In the genomic region with DNA sequence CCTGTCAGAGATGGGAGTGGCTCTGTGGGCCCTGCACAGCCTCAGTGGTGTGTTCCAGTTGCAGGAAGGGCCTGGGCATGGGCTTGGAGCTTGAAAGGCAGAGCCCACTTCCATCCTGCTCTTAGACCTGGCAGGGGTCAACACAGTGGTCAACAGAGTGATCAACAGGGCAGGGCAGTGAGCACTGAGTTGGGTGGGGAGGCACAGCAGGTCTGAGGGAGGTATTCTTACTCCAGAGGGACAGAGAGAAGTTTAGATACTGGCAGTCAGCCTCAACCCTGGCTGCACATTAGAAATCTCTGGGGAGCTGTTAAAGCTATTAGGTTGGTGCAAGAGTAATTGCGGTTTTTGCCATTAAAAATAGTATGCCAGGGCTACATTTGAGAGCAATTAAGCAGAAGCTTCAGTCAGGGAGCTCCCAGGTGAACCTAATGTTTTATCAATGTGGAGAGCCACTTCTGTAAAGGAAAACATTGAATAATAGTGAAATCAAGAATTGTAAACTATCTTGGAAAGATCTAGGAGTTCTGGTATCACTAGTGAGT, we compare ENCODE assay signal across 1 cellular context.
TF ChIP-seq lines count a peak whose summit lies in the region.

No MANE protein-coding gene starts in this region.

TF ChIP-seq in WTC11, 78 proteins besides CTCF, POLR2A, EP300 and RAD21 (continued from another document):
- TF ChIP-seq, protein P1, sequence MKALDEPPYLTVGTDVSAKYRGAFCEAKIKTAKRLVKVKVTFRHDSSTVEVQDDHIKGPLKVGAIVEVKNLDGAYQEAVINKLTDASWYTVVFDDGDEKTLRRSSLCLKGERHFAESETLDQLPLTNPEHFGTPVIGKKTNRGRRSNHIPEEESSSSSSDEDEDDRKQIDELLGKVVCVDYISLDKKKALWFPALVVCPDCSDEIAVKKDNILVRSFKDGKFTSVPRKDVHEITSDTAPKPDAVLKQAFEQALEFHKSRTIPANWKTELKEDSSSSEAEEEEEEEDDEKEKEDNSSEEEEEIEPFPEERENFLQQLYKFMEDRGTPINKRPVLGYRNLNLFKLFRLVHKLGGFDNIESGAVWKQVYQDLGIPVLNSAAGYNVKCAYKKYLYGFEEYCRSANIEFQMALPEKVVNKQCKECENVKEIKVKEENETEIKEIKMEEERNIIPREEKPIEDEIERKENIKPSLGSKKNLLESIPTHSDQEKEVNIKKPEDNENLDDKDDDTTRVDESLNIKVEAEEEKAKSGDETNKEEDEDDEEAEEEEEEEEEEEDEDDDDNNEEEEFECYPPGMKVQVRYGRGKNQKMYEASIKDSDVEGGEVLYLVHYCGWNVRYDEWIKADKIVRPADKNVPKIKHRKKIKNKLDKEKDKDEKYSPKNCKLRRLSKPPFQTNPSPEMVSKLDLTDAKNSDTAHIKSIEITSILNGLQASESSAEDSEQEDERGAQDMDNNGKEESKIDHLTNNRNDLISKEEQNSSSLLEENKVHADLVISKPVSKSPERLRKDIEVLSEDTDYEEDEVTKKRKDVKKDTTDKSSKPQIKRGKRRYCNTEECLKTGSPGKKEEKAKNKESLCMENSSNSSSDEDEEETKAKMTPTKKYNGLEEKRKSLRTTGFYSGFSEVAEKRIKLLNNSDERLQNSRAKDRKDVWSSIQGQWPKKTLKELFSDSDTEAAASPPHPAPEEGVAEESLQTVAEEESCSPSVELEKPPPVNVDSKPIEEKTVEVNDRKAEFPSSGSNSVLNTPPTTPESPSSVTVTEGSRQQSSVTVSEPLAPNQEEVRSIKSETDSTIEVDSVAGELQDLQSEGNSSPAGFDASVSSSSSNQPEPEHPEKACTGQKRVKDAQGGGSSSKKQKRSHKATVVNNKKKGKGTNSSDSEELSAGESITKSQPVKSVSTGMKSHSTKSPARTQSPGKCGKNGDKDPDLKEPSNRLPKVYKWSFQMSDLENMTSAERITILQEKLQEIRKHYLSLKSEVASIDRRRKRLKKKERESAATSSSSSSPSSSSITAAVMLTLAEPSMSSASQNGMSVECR (CRISPR knock-in tag; IDR thresholded peaks at IDR 0.05; ENCODE audit: borderline replicate concordance): no peak
- TF ChIP-seq NR2C2 (CRISPR knock-in tag; IDR thresholded peaks at IDR 0.05): no peak
- TF ChIP-seq, protein P2, sequence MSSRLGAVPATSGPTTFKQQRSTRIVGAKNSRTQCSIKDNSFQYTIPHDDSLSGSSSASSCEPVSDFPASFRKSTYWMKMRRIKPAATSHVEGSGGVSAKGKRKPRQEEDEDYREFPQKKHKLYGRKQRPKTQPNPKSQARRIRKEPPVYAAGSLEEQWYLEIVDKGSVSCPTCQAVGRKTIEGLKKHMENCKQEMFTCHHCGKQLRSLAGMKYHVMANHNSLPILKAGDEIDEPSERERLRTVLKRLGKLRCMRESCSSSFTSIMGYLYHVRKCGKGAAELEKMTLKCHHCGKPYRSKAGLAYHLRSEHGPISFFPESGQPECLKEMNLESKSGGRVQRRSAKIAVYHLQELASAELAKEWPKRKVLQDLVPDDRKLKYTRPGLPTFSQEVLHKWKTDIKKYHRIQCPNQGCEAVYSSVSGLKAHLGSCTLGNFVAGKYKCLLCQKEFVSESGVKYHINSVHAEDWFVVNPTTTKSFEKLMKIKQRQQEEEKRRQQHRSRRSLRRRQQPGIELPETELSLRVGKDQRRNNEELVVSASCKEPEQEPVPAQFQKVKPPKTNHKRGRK (CRISPR knock-in tag; IDR thresholded peaks at IDR 0.05; ENCODE audit: borderline replicate concordance): no peak
